In the genomic region with DNA sequence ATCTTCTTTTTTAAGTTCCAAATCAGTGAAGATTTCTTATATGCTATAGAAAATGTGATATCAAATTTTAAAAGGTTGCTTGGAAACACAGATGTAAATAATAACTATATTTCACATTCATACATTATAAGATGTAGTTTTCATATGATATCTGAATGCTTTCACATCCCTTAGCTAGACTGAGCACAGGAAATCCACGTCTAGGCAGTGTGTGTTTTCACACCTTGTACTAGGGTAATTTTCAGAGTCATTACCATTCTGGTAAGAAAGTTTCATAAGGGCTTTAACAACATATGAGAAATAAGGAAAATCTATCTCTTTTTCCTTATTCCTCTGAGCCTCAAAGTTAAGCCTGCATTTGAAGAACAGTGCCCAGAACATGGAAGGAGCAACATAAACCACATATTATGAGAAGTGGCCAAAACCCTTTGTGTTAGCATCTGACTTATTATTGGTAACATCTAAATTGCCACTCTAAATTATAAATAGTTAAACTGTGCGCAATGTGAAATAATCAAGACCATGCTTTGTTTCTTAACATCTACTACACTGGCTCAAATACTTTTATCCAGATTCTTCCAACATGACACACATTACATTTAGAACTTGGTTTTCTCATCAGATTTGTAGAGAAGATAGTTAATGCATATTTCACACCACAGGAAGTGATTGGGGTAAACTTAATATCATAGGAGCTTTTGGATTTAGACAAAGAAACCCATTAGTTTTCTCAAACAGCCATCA, we compare ENCODE assay signal across 21 cellular contexts.
"Had no signal": no experiment of that assay in that cellular context is flagged by ENCODE, and none has a peak within 500 bp of the region (broad histone marks: within the 10 kb centered on the region; RNA-seq: fewer than 3 reads in every experiment).

No MANE protein-coding gene starts in this region.

- H3K27ac Mint-ChIP-seq: activated naive CD8-positive, alpha-beta T cell; activated T-cell treated with anti-CD3 and anti-CD28 coated beads, Interleukin-2, amount 50 U/mL, for 24 hours; dendritic cell treated with granulocyte-macrophage colony-stimulating factor and Interleukin-4, amounts not matched to agents 40 ng/mL and 50 ng/mL, for 4 days had no signal

- H3K4me3 ChIP-seq: breast epithelium, prostate gland, skin epidermis, stomach, testis, upper lobe of left lung had no signal

- H3K36me3 ChIP-seq: breast epithelium, prostate gland, stomach, upper lobe of left lung had no signal

- ATAC-seq: right cardiac atrium had no signal

- DNase-seq: activated CD4-positive, alpha-beta T cell treated with anti-CD3 and anti-CD28 coated beads, Interleukin-2, amount 50 U/mL, for 1 hour; activated CD4-positive, CD25-positive, alpha-beta regulatory T cell; activated effector memory CD4-positive, alpha-beta T cell treated with anti-CD3 and anti-CD28 coated beads, Interleukin-2, amount 50 U/mL, for 16 hours; activated T-cell treated with anti-CD3 and anti-CD28 coated beads, Interleukin-2, amount 50 U/mL, for 24 hours; anterior cingulate cortex; effector memory CD4-positive, alpha-beta T cell; foreskin melanocyte; head of caudate nucleus; mesendoderm; right cardiac atrium; stimulated activated CD4-positive, alpha-beta T cell treated with anti-CD3 and anti-CD28 coated beads, Interleukin-4, amount 100 ng/mL, for 4 hours; stimulated activated CD8-positive, alpha-beta memory T cell treated with anti-CD3 and anti-CD28 coated beads, Interleukin-4, amount 100 ng/mL, for 48 hours; stomach; testis; upper lobe of left lung had no signal

- H3K4me3 Mint-ChIP-seq: activated naive CD8-positive, alpha-beta T cell; activated T-cell treated with anti-CD3 and anti-CD28 coated beads, Interleukin-2, amount 50 U/mL, for 24 hours; dendritic cell treated with granulocyte-macrophage colony-stimulating factor and Interleukin-4, amounts not matched to agents 40 ng/mL and 50 ng/mL, for 4 days; neural crest cell had no signal

- H3K9me3 Mint-ChIP-seq: activated T-cell treated with anti-CD3 and anti-CD28 coated beads, Interleukin-2, amount 50 U/mL, for 24 hours; dendritic cell treated with granulocyte-macrophage colony-stimulating factor and Interleukin-4, amounts not matched to agents 40 ng/mL and 50 ng/mL, for 4 days; neural crest cell had no signal

- H3K36me3 Mint-ChIP-seq: activated naive CD8-positive, alpha-beta T cell had no signal

- H3K27me3 Mint-ChIP-seq: activated naive CD8-positive, alpha-beta T cell; activated T-cell treated with anti-CD3 and anti-CD28 coated beads, Interleukin-2, amount 50 U/mL, for 24 hours; dendritic cell treated with granulocyte-macrophage colony-stimulating factor and Interleukin-4, amounts not matched to agents 40 ng/mL and 50 ng/mL, for 4 days had no signal

- H3K27me3 ChIP-seq: breast epithelium, stomach, testis, upper lobe of left lung had no signal
